8 cellular contexts compared by ENCODE assay signal in genomic region chr18:80262241-80263033, GRCh38. TPM values are rescaled to one million over a fixed set of nuclear protein-coding genes. Genes with fewer than 3 reads are reported as not detected.
DNase-seq lines count a peak whose midpoint lies in the region; ATAC-seq and TF ChIP-seq lines count a peak whose summit lies in the region.
"Not testable (repeated sequence)": the region's sequence is repeated elsewhere in the genome, so short reads cannot be mapped to it uniquely, and the experiment has no call there.

No MANE protein-coding gene starts in this region.

- not testable (repeated sequence) for H3K9me3 ChIP-seq in CD4-positive, CD25-positive, alpha-beta regulatory T cell (ENCODE audit: control insufficient read depth in 2 of 2, low read length in 2 of 2); endodermal cell (ENCODE audit: control insufficient read depth, low read length); osteoblast (ENCODE audit: low read depth, low read length)

- H3K27me3 ChIP-seq in CD4-positive, CD25-positive, alpha-beta regulatory T cell (ENCODE audit: control insufficient read depth, insufficient read depth, low read length); endodermal cell (ENCODE audit: control insufficient read depth, insufficient read depth, low read length, poor library complexity, severe bottlenecking); osteoblast (ENCODE audit: insufficient read depth, low read length): not testable (repeated sequence)

- H3K27me3 Mint-ChIP-seq in CD4-positive, CD25-positive, alpha-beta regulatory T cell; HFFc6 (ENCODE audit: insufficient read depth); activated naive CD4-positive, alpha-beta T cell treated with anti-CD3 and anti-CD28 coated beads, Interleukin-2, amount 10 ng/mL, durations not matched to agents 7 days and 5 days; endodermal cell (ENCODE audit: insufficient read depth); stimulated activated naive CD8-positive, alpha-beta T cell treated with anti-CD3 and anti-CD28 coated beads, Interleukin-15, amount 100 ng/mL, for 72 hours: not testable (repeated sequence)

- ATAC-seq in CD4-positive, CD25-positive, alpha-beta regulatory T cell (ENCODE audit: low read depth in 2 of 2): not testable (repeated sequence)
- ATAC-seq in stimulated activated naive CD8-positive, alpha-beta T cell treated with anti-CD3 and anti-CD28 coated beads, Interleukin-15, amount 100 ng/mL, for 72 hours: peak; percentile 71

- not testable (repeated sequence) for H3K4me1 ChIP-seq in CD4-positive, CD25-positive, alpha-beta regulatory T cell (ENCODE audit: control insufficient read depth, insufficient read depth, low read length, poor library complexity, severe bottlenecking); endodermal cell (ENCODE audit: control insufficient read depth, insufficient read depth, low read length); osteoblast (ENCODE audit: insufficient read depth, low read length)

- not testable (repeated sequence) for H4K20me1 ChIP-seq in osteoblast (ENCODE audit: insufficient read depth, low read length)

- H2AFZ ChIP-seq in osteoblast (ENCODE audit: low read length): not testable (repeated sequence)

- not testable (repeated sequence) for H3K36me3 ChIP-seq in CD4-positive, CD25-positive, alpha-beta regulatory T cell (ENCODE audit: control insufficient read depth, insufficient read depth, low read length); endodermal cell (ENCODE audit: control insufficient read depth, insufficient read depth, low read length); osteoblast (ENCODE audit: insufficient read depth, low read length)

- H3K4me1 Mint-ChIP-seq in CD4-positive, CD25-positive, alpha-beta regulatory T cell; HFFc6 (ENCODE audit: low read depth); activated naive CD4-positive, alpha-beta T cell treated with anti-CD3 and anti-CD28 coated beads, Interleukin-2, amount 10 ng/mL, durations not matched to agents 7 days and 5 days; endodermal cell; stimulated activated naive CD8-positive, alpha-beta T cell treated with anti-CD3 and anti-CD28 coated beads, Interleukin-15, amount 100 ng/mL, for 72 hours: not testable (repeated sequence)

- peak; percentile 6 to 10 (median 6) for DNase-seq in CD4-positive, CD25-positive, alpha-beta regulatory T cell
- not testable (repeated sequence) for DNase-seq in HFFc6
- DNase-seq in T-helper 9 cell (peak; percentile 21), endodermal cell (peak; percentile 88), iPS-NIHi7 (ENCODE audit: extremely low spot score) (peak; percentile 8), osteoblast (ENCODE audit: insufficient read length, low spot score, missing footprints) (peak; percentile 54)
- DNase-seq in activated naive CD4-positive, alpha-beta T cell treated with anti-CD3 and anti-CD28 coated beads, Interleukin-2, amount 10 ng/mL, durations not matched to agents 7 days and 5 days: peak; percentile 43
- DNase-seq in stimulated activated naive CD8-positive, alpha-beta T cell treated with anti-CD3 and anti-CD28 coated beads, Interleukin-15, amount 100 ng/mL, for 72 hours: peak; percentile 30 to 51

- H3K79me2 ChIP-seq in osteoblast (ENCODE audit: insufficient read depth, low read length): not testable (repeated sequence)

- not testable (repeated sequence) for H3K9ac ChIP-seq in endodermal cell (ENCODE audit: extremely low read depth, low read length, poor library complexity, severe bottlenecking)

- TF ChIP-seq CTCF in HFFc6 (IDR thresholded peaks at IDR 0.05): peak; percentile 84
- TF ChIP-seq CTCF in endodermal cell (conservative IDR thresholded peaks at IDR 0.05): peak; percentile 73
- TF ChIP-seq CTCF in osteoblast (IDR thresholded peaks at IDR 0.05; ENCODE audit: extremely low read depth, low read depth, low read length): peak; percentile 38

- CTCF ChIA-PET in activated naive CD4-positive, alpha-beta T cell treated with anti-CD3 and anti-CD28 coated beads, Interleukin-2, amount 10 ng/mL, durations not matched to agents 7 days and 5 days (lab: Charles Lee): not testable (repeated sequence)

- peak overlapping the region in 1 of 3 donors; percentile 32 for H3K27ac Mint-ChIP-seq in CD4-positive, CD25-positive, alpha-beta regulatory T cell
- H3K27ac Mint-ChIP-seq in HFFc6; activated naive CD4-positive, alpha-beta T cell treated with anti-CD3 and anti-CD28 coated beads, Interleukin-2, amount 10 ng/mL, durations not matched to agents 7 days and 5 days; endodermal cell; stimulated activated naive CD8-positive, alpha-beta T cell treated with anti-CD3 and anti-CD28 coated beads, Interleukin-15, amount 100 ng/mL, for 72 hours: not testable (repeated sequence)

- H3K4me3 ChIP-seq in CD4-positive, CD25-positive, alpha-beta regulatory T cell (ENCODE audit: low read depth, low read length); endodermal cell (ENCODE audit: low read length); osteoblast (ENCODE audit: insufficient read depth, low read length): not testable (repeated sequence)

- not testable (repeated sequence) for H3K27ac ChIP-seq in CD4-positive, CD25-positive, alpha-beta regulatory T cell (ENCODE audit: insufficient read depth, low read length, poor library complexity, severe bottlenecking); endodermal cell (ENCODE audit: low read depth, low read length); osteoblast (ENCODE audit: low read depth, low read length)

- H3K9me3 Mint-ChIP-seq in CD4-positive, CD25-positive, alpha-beta regulatory T cell; HFFc6; activated naive CD4-positive, alpha-beta T cell treated with anti-CD3 and anti-CD28 coated beads, Interleukin-2, amount 10 ng/mL, durations not matched to agents 7 days and 5 days; stimulated activated naive CD8-positive, alpha-beta T cell treated with anti-CD3 and anti-CD28 coated beads, Interleukin-15, amount 100 ng/mL, for 72 hours: not testable (repeated sequence)
- peaks cover 21% of the 10 kb centered on the region for H3K9me3 Mint-ChIP-seq in endodermal cell

- peak overlapping the region in 2 of 4 donors; percentile 24 to 73 for H3K4me3 Mint-ChIP-seq in CD4-positive, CD25-positive, alpha-beta regulatory T cell
- not testable (repeated sequence) for H3K4me3 Mint-ChIP-seq in HFFc6; activated naive CD4-positive, alpha-beta T cell treated with anti-CD3 and anti-CD28 coated beads, Interleukin-2, amount 10 ng/mL, durations not matched to agents 7 days and 5 days; endodermal cell; stimulated activated naive CD8-positive, alpha-beta T cell treated with anti-CD3 and anti-CD28 coated beads, Interleukin-15, amount 100 ng/mL, for 72 hours

- H3K4me2 ChIP-seq in osteoblast (ENCODE audit: insufficient read depth, low read length): not testable (repeated sequence)

- not testable (repeated sequence) for H3K36me3 Mint-ChIP-seq in CD4-positive, CD25-positive, alpha-beta regulatory T cell; HFFc6 (ENCODE audit: low read depth); activated naive CD4-positive, alpha-beta T cell treated with anti-CD3 and anti-CD28 coated beads, Interleukin-2, amount 10 ng/mL, durations not matched to agents 7 days and 5 days; endodermal cell (ENCODE audit: low read depth)

- WGBS in endodermal cell (ENCODE audit: insufficient coverage in 1 of 2, insufficient read length in 1 of 2), 2 experiments: 83 to 95% methylated on average over 37 to 38 of the region's 91 CpGs

RNA-seq across cellular contexts. Expression of gene PARD6G, which starts 15.1 kb away (rescaled TPM):
- 0.20 TPM for total RNA-seq in CD4-positive, CD25-positive, alpha-beta regulatory T cell
- under 1 TPM; 0.36 to 0.48 (median 0.43) TPM for polyA plus RNA-seq in CD4-positive, CD25-positive, alpha-beta regulatory T cell
- total RNA-seq in HFFc6 (2021; fragmentation: NEBNext Ultra II Directional; extraction: Animal tissue kit (Norgen Biotek cat#: 25700)): under 1 TPM; 0.34 to 0.66 (median 0.50) TPM
- total RNA-seq in endodermal cell (10 to 100 TPM; 15.4 to 17.3 TPM), osteoblast (2.2 and 4.4 TPM in 2 replicates)
- polyA plus RNA-seq in endodermal cell (2013, experiment 1 of 2): 24.1 TPM
- 25.0 TPM for polyA plus RNA-seq in endodermal cell (2013, experiment 2 of 2)
